ENCODE assay signal across 36 cellular contexts in genomic region chr7:137295925-137296324, GRCh38. TPM values are rescaled to one million over a fixed set of nuclear protein-coding genes. Genes with fewer than 3 reads are reported as not detected.
"Had no signal": no experiment of that assay in that cellular context is flagged by ENCODE, and none has a peak within 500 bp of the region (broad histone marks: within the 10 kb centered on the region; RNA-seq: fewer than 3 reads in every experiment).

No MANE protein-coding gene starts in this region.

- H3K36me3 Mint-ChIP-seq: activated naive CD4-positive, alpha-beta T cell treated with anti-CD3 and anti-CD28 coated beads, Interleukin-2, amount 10 ng/mL, durations not matched to agents 7 days and 5 days; activated naive CD8-positive, alpha-beta T cell treated with anti-CD3 and anti-CD28 coated beads, Interleukin-2, amount 10 ng/mL, durations not matched to agents 7 days and 5 days; natural killer cell treated with Interleukin-12 subunit alpha and Interleukin-12 subunit beta and Interleukin-15 and Interleukin-18, amount 100 ng/mL, for 72 hours; stimulated activated naive B cell treated with anti-CD40 and anti-IgM and Interleukin-4, amounts not matched to agents 10 μg/mL and 1 μg/mL and 100 μg/mL, for 72 hours had no signal

- H3K36me3 ChIP-seq: breast epithelium, heart right ventricle, left ventricle myocardium inferior, ovary, stomach, thoracic aorta, WERI-Rb-1 had no signal

- H3K4me3 Mint-ChIP-seq: activated naive CD4-positive, alpha-beta T cell treated with anti-CD3 and anti-CD28 coated beads, Interleukin-2, amount 10 ng/mL, durations not matched to agents 7 days and 5 days; activated naive CD8-positive, alpha-beta T cell treated with anti-CD3 and anti-CD28 coated beads, Interleukin-2, amount 10 ng/mL, durations not matched to agents 7 days and 5 days; activated T-cell treated with anti-CD3 and anti-CD28 coated beads, Interleukin-2, amount 50 U/mL, for 24 hours; endodermal cell; natural killer cell treated with Interleukin-12 subunit alpha and Interleukin-12 subunit beta and Interleukin-15 and Interleukin-18, amount 100 ng/mL, for 72 hours; stimulated activated naive B cell treated with anti-CD40 and anti-IgM and Interleukin-4, amounts not matched to agents 10 μg/mL and 1 μg/mL and 100 μg/mL, for 72 hours; T-helper 17 cell had no signal

- H3K4me1 ChIP-seq: breast epithelium, foreskin keratinocyte, left ventricle myocardium inferior, psoas muscle had no signal

- H3K4me1 Mint-ChIP-seq: activated naive CD4-positive, alpha-beta T cell treated with anti-CD3 and anti-CD28 coated beads, Interleukin-2, amount 10 ng/mL, durations not matched to agents 7 days and 5 days; activated naive CD8-positive, alpha-beta T cell treated with anti-CD3 and anti-CD28 coated beads, Interleukin-2, amount 10 ng/mL, durations not matched to agents 7 days and 5 days; stimulated activated naive B cell treated with anti-CD40 and anti-IgM and Interleukin-4, amounts not matched to agents 10 μg/mL and 1 μg/mL and 100 μg/mL, for 72 hours; T-helper 17 cell had no signal

- H3K4me3 ChIP-seq: breast epithelium, heart right ventricle, left ventricle myocardium inferior, lung, mucosa of descending colon, ovary, psoas muscle, smooth muscle cell, stomach, thoracic aorta had no signal

- H3K9me3 Mint-ChIP-seq: endodermal cell had no signal

- ATAC-seq: activated CD4-positive, CD25-positive, alpha-beta regulatory T cell treated with anti-CD3 and anti-CD28 coated beads, Interleukin-2, amount 50 U/mL, for 24 hours; esophagus mucosa; foreskin keratinocyte; heart right ventricle; mucosa of descending colon; natural killer cell treated with Interleukin-12 subunit alpha and Interleukin-12 subunit beta and Interleukin-15 and Interleukin-18, amount 100 ng/mL, for 72 hours; psoas muscle; stimulated activated naive B cell treated with anti-CD40 and anti-IgM and Interleukin-4, amounts not matched to agents 10 μg/mL and 1 μg/mL and 100 μg/mL, for 72 hours; T-helper 17 cell had no signal

- H3K27ac Mint-ChIP-seq: activated naive CD4-positive, alpha-beta T cell treated with anti-CD3 and anti-CD28 coated beads, Interleukin-2, amount 10 ng/mL, durations not matched to agents 7 days and 5 days; activated naive CD8-positive, alpha-beta T cell treated with anti-CD3 and anti-CD28 coated beads, Interleukin-2, amount 10 ng/mL, durations not matched to agents 7 days and 5 days; activated T-cell treated with anti-CD3 and anti-CD28 coated beads, Interleukin-2, amount 50 U/mL, for 24 hours; natural killer cell treated with Interleukin-12 subunit alpha and Interleukin-12 subunit beta and Interleukin-15 and Interleukin-18, amount 100 ng/mL, for 72 hours; stimulated activated naive B cell treated with anti-CD40 and anti-IgM and Interleukin-4, amounts not matched to agents 10 μg/mL and 1 μg/mL and 100 μg/mL, for 72 hours; T-helper 17 cell had no signal

- H3K27me3 ChIP-seq: breast epithelium, foreskin keratinocyte, heart right ventricle, ovary, stomach had no signal

- DNase-seq: activated CD4-positive, alpha-beta T cell treated with anti-CD3 and anti-CD28 coated beads for 48 hours; activated CD4-positive, alpha-beta T cell treated with anti-CD3 and anti-CD28 coated beads, Interleukin-2, amount 50 U/mL, for 48 hours; activated CD8-positive, alpha-beta memory T cell treated with anti-CD3 and anti-CD28 coated beads for 24 hours; activated gamma-delta T cell; activated naive CD4-positive, alpha-beta T cell treated with anti-CD3 and anti-CD28 coated beads, Interleukin-2, amount 10 ng/mL, durations not matched to agents 7 days and 5 days; activated naive CD8-positive, alpha-beta T cell treated with anti-CD3 and anti-CD28 coated beads, Interleukin-2, amount 10 ng/mL, durations not matched to agents 7 days and 5 days; activated T-cell treated with anti-CD3 and anti-CD28 coated beads, Interleukin-2, amount 50 U/mL, for 24 hours; amniotic stem cell; cerebellar nuclear complex; cortex of kidney; endodermal cell; foreskin keratinocyte; heart right ventricle; kidney glomerular epithelial cell; left ventricle myocardium inferior; mesendoderm; mucosa of descending colon; ovary; psoas muscle; stimulated activated CD4-positive, alpha-beta T cell treated with anti-CD3 and anti-CD28 coated beads, Interleukin-1b, Interleukin-23, amount 100 ng/mL, for 48 hours; stimulated activated CD4-positive, alpha-beta T cell treated with anti-CD3 and anti-CD28 coated beads, Interleukin-4, amount 100 ng/mL, for 4 hours; stimulated activated CD8-positive, alpha-beta memory T cell treated with anti-CD3 and anti-CD28 coated beads, Interleukin-4, amount 100 ng/mL, for 48 hours; stimulated activated naive B cell treated with anti-CD40 and anti-IgM and Interleukin-4, amounts not matched to agents 10 μg/mL and 1 μg/mL and 100 μg/mL, for 72 hours; stomach; T-helper 17 cell; T1000; trophoblast cell; WERI-Rb-1 had no signal

- H3K9me3 ChIP-seq: breast epithelium, heart right ventricle, left ventricle myocardium inferior, mucosa of descending colon, ovary, psoas muscle, stomach, thoracic aorta had no signal

- H3K4me2 ChIP-seq: smooth muscle cell had no signal

- H3K27me3 Mint-ChIP-seq: activated naive CD4-positive, alpha-beta T cell treated with anti-CD3 and anti-CD28 coated beads, Interleukin-2, amount 10 ng/mL, durations not matched to agents 7 days and 5 days; activated naive CD8-positive, alpha-beta T cell treated with anti-CD3 and anti-CD28 coated beads, Interleukin-2, amount 10 ng/mL, durations not matched to agents 7 days and 5 days; activated T-cell treated with anti-CD3 and anti-CD28 coated beads, Interleukin-2, amount 50 U/mL, for 24 hours; natural killer cell treated with Interleukin-12 subunit alpha and Interleukin-12 subunit beta and Interleukin-15 and Interleukin-18, amount 100 ng/mL, for 72 hours; stimulated activated naive B cell treated with anti-CD40 and anti-IgM and Interleukin-4, amounts not matched to agents 10 μg/mL and 1 μg/mL and 100 μg/mL, for 72 hours; T-helper 17 cell had no signal

- H3K27ac ChIP-seq: foreskin keratinocyte, heart right ventricle, left ventricle myocardium inferior, ovary, psoas muscle, stomach, thoracic aorta, WERI-Rb-1 had no signal

- FAIRE-seq: urothelium cell line had no signal

RNA-seq across cellular contexts. Expression of gene PTN, which starts 47.6 kb away (rescaled TPM):
- total RNA-seq: activated naive CD8-positive, alpha-beta T cell treated with anti-CD3 and anti-CD28 coated beads, Interleukin-2, amount 10 ng/mL, durations not matched to agents 7 days and 5 days; natural killer cell treated with Interleukin-12 subunit alpha and Interleukin-12 subunit beta and Interleukin-15 and Interleukin-18, amount 100 ng/mL, for 72 hours; T-helper 17 cell had no signal
